ENCODE assay signal across 2 cellular contexts in the genomic region with DNA sequence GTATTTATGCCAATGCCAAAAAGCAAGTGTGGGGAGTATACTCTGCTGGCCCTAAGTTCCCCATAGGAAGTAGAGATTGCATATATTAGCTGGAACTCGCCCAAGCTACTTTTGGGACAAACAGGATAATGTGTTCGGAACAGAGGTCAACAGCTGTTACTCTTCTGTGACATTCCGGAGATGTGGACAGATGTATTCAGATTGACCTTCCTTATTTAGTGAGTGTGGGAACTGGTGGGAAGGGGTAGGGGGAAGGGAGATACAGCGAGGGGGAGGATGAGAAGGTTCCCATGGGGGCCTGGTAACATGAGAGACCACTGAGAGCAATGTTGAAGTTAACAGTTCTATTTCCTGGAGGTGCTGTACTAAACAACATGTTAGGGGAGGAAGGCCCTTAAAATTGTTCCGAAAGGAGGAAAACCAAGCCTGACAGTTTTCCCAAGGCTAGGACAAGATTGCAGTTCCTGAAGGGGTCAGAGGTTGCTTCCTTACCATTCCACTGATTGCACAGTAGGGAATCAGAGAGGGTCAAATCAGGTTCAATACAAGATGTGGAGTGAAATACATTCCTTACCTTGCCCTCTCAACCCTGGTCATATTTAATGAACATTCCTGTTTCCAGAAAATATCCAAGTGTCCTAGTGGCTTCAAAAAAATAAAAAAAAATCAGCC.
TF ChIP-seq lines count a peak whose summit lies in the region.

No MANE protein-coding gene starts in this region.

TF ChIP-seq in HepG2, 621 proteins besides CTCF, POLR2A, EP300 and RAD21 (continues in another document):
- TF ChIP-seq, protein P1, sequence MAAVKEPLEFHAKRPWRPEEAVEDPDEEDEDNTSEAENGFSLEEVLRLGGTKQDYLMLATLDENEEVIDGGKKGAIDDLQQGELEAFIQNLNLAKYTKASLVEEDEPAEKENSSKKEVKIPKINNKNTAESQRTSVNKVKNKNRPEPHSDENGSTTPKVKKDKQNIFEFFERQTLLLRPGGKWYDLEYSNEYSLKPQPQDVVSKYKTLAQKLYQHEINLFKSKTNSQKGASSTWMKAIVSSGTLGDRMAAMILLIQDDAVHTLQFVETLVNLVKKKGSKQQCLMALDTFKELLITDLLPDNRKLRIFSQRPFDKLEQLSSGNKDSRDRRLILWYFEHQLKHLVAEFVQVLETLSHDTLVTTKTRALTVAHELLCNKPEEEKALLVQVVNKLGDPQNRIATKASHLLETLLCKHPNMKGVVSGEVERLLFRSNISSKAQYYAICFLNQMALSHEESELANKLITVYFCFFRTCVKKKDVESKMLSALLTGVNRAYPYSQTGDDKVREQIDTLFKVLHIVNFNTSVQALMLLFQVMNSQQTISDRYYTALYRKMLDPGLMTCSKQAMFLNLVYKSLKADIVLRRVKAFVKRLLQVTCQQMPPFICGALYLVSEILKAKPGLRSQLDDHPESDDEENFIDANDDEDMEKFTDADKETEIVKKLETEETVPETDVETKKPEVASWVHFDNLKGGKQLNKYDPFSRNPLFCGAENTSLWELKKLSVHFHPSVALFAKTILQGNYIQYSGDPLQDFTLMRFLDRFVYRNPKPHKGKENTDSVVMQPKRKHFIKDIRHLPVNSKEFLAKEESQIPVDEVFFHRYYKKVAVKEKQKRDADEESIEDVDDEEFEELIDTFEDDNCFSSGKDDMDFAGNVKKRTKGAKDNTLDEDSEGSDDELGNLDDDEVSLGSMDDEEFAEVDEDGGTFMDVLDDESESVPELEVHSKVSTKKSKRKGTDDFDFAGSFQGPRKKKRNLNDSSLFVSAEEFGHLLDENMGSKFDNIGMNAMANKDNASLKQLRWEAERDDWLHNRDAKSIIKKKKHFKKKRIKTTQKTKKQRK (IDR thresholded peaks at IDR 0.05; ENCODE audit: low read length), result no peak
- TF ChIP-seq RARA (CRISPR knock-in tag; IDR thresholded peaks at IDR 0.05), result 0 out of 2 replicates have a peak, but pooled peaks have one; percentile 37
- no peak for TF ChIP-seq POLR2AphosphoS2 (IDR thresholded peaks at IDR 0.05; ENCODE audit: low read depth, low read length)
- no peak for TF ChIP-seq ZSCAN25 (CRISPR knock-in tag; IDR thresholded peaks at IDR 0.05)
- TF ChIP-seq ETV6 (CRISPR knock-in tag; conservative IDR thresholded peaks at IDR 0.05), result no peak
- TF ChIP-seq ZNF891 (CRISPR knock-in tag; IDR thresholded peaks at IDR 0.05), result no peak
- no peak for TF ChIP-seq CHD4 (IDR thresholded peaks at IDR 0.05; ENCODE audit: borderline replicate concordance, low read length)
- no peak for TF ChIP-seq PHF8 (CRISPR knock-in tag; IDR thresholded peaks at IDR 0.05)
- TF ChIP-seq IRF2 (CRISPR knock-in tag; IDR thresholded peaks at IDR 0.05), result no peak
- TF ChIP-seq, protein P2, sequence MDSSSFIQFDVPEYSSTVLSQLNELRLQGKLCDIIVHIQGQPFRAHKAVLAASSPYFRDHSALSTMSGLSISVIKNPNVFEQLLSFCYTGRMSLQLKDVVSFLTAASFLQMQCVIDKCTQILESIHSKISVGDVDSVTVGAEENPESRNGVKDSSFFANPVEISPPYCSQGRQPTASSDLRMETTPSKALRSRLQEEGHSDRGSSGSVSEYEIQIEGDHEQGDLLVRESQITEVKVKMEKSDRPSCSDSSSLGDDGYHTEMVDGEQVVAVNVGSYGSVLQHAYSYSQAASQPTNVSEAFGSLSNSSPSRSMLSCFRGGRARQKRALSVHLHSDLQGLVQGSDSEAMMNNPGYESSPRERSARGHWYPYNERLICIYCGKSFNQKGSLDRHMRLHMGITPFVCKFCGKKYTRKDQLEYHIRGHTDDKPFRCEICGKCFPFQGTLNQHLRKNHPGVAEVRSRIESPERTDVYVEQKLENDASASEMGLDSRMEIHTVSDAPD (CRISPR knock-in tag; IDR thresholded peaks at IDR 0.05), result no peak
- TF ChIP-seq, protein P3, sequence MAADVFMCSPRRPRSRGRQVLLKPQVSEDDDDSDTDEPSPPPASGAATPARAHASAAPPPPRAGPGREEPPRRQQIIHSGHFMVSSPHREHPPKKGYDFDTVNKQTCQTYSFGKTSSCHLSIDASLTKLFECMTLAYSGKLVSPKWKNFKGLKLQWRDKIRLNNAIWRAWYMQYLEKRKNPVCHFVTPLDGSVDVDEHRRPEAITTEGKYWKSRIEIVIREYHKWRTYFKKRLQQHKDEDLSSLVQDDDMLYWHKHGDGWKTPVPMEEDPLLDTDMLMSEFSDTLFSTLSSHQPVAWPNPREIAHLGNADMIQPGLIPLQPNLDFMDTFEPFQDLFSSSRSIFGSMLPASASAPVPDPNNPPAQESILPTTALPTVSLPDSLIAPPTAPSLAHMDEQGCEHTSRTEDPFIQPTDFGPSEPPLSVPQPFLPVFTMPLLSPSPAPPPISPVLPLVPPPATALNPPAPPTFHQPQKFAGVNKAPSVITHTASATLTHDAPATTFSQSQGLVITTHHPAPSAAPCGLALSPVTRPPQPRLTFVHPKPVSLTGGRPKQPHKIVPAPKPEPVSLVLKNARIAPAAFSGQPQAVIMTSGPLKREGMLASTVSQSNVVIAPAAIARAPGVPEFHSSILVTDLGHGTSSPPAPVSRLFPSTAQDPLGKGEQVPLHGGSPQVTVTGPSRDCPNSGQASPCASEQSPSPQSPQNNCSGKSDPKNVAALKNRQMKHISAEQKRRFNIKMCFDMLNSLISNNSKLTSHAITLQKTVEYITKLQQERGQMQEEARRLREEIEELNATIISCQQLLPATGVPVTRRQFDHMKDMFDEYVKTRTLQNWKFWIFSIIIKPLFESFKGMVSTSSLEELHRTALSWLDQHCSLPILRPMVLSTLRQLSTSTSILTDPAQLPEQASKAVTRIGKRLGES (CRISPR knock-in tag; IDR thresholded peaks at IDR 0.05; ENCODE audit: borderline replicate concordance), result no peak
- TF ChIP-seq ZNF7 (CRISPR knock-in tag; IDR thresholded peaks at IDR 0.05), result no peak
- TF ChIP-seq SOX5 (CRISPR knock-in tag; IDR thresholded peaks at IDR 0.05; ENCODE audit: borderline replicate concordance), result peak; percentile 22; the same call in 1 of the 2 replicates
- TF ChIP-seq ZBTB20 (CRISPR knock-in tag; IDR thresholded peaks at IDR 0.05; ENCODE audit: borderline replicate concordance, low read depth), result no peak
- TF ChIP-seq CBX1 (IDR thresholded peaks at IDR 0.05; ENCODE audit: low read depth), result no peak
- TF ChIP-seq, protein P4, sequence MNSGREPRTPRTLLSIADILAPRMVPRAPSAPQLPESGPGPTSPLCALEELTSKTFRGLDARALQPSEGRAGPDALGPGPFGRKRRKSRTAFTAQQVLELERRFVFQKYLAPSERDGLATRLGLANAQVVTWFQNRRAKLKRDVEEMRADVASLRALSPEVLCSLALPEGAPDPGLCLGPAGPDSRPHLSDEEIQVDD (CRISPR knock-in tag; IDR thresholded peaks at IDR 0.05; ENCODE audit: borderline replicate concordance), result no peak
- TF ChIP-seq NFE2L2 (IDR thresholded peaks at IDR 0.05; ENCODE audit: low read length), result no peak
- TF ChIP-seq ZNF430 (CRISPR knock-in tag; IDR thresholded peaks at IDR 0.05), result no peak
- TF ChIP-seq KLF15 (CRISPR knock-in tag; IDR thresholded peaks at IDR 0.05; ENCODE audit: borderline replicate concordance), result no peak
- TF ChIP-seq NRL (CRISPR knock-in tag; IDR thresholded peaks at IDR 0.05; ENCODE audit: borderline replicate concordance), result no peak
- TF ChIP-seq ZNF572 (CRISPR knock-in tag; IDR thresholded peaks at IDR 0.05), result no peak
- TF ChIP-seq, protein P5, sequence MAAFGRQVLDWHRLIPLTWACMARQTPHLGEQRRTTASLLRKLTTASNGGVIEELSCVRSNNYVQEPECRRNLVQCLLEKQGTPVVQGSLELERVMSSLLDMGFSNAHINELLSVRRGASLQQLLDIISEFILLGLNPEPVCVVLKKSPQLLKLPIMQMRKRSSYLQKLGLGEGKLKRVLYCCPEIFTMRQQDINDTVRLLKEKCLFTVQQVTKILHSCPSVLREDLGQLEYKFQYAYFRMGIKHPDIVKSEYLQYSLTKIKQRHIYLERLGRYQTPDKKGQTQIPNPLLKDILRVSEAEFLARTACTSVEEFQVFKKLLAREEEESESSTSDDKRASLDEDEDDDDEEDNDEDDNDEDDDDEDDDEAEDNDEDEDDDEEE (CRISPR knock-in tag; IDR thresholded peaks at IDR 0.05), result no peak

TF ChIP-seq in SK-N-SH, 30 proteins besides CTCF, POLR2A, EP300 and RAD21:
- TF ChIP-seq NRF1 (IDR thresholded peaks at IDR 0.05; ENCODE audit: low read depth, low read length) (no peak), GATA2 (CRISPR knock-in tag; IDR thresholded peaks at IDR 0.05) (no peak), RXRA (IDR thresholded peaks at IDR 0.05; ENCODE audit: borderline replicate concordance, low read depth) (no peak), CHD2 (IDR thresholded peaks at IDR 0.05; ENCODE audit: low read length, partially characterized antibody) (no peak), FOSL2 (IDR thresholded peaks at IDR 0.05; ENCODE audit: borderline replicate concordance, low read depth) (no peak), TCF12 (IDR thresholded peaks at IDR 0.05) (no peak), TEAD4 (IDR thresholded peaks at IDR 0.05; ENCODE audit: borderline replicate concordance, insufficient read depth) (no peak), EZH2phosphoT487 (IDR thresholded peaks at IDR 0.05; ENCODE audit: borderline replicate concordance, low read depth) (no peak), GABPA (IDR thresholded peaks at IDR 0.05; ENCODE audit: low read depth) (no peak), NFIC (IDR thresholded peaks at IDR 0.05; ENCODE audit: borderline replicate concordance) (no peak), FOXJ3 (CRISPR knock-in tag; IDR thresholded peaks at IDR 0.05) (no peak), MXI1 (IDR thresholded peaks at IDR 0.05; ENCODE audit: low read depth, low read length) (no peak), SIN3A (IDR thresholded peaks at IDR 0.05; ENCODE audit: borderline replicate concordance, low read depth, low read length) (no peak), YY1 (IDR thresholded peaks at IDR 0.05; ENCODE audit: low read depth) (no peak), JUND (IDR thresholded peaks at IDR 0.05) (no peak)
- TF ChIP-seq, protein P6, sequence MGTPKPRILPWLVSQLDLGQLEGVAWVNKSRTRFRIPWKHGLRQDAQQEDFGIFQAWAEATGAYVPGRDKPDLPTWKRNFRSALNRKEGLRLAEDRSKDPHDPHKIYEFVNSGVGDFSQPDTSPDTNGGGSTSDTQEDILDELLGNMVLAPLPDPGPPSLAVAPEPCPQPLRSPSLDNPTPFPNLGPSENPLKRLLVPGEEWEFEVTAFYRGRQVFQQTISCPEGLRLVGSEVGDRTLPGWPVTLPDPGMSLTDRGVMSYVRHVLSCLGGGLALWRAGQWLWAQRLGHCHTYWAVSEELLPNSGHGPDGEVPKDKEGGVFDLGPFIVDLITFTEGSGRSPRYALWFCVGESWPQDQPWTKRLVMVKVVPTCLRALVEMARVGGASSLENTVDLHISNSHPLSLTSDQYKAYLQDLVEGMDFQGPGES (IDR thresholded peaks at IDR 0.05; ENCODE audit: low read depth, low read length), result no peak
- TF ChIP-seq, protein P7, sequence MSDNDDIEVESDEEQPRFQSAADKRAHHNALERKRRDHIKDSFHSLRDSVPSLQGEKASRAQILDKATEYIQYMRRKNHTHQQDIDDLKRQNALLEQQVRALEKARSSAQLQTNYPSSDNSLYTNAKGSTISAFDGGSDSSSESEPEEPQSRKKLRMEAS (IDR thresholded peaks at IDR 0.05; ENCODE audit: low read depth), result no peak
- TF ChIP-seq, protein P8, sequence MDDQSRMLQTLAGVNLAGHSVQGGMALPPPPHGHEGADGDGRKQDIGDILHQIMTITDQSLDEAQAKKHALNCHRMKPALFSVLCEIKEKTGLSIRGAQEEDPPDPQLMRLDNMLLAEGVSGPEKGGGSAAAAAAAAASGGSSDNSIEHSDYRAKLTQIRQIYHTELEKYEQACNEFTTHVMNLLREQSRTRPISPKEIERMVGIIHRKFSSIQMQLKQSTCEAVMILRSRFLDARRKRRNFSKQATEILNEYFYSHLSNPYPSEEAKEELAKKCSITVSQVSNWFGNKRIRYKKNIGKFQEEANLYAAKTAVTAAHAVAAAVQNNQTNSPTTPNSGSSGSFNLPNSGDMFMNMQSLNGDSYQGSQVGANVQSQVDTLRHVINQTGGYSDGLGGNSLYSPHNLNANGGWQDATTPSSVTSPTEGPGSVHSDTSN (IDR thresholded peaks at IDR 0.05), result no peak
- TF ChIP-seq, protein P9, sequence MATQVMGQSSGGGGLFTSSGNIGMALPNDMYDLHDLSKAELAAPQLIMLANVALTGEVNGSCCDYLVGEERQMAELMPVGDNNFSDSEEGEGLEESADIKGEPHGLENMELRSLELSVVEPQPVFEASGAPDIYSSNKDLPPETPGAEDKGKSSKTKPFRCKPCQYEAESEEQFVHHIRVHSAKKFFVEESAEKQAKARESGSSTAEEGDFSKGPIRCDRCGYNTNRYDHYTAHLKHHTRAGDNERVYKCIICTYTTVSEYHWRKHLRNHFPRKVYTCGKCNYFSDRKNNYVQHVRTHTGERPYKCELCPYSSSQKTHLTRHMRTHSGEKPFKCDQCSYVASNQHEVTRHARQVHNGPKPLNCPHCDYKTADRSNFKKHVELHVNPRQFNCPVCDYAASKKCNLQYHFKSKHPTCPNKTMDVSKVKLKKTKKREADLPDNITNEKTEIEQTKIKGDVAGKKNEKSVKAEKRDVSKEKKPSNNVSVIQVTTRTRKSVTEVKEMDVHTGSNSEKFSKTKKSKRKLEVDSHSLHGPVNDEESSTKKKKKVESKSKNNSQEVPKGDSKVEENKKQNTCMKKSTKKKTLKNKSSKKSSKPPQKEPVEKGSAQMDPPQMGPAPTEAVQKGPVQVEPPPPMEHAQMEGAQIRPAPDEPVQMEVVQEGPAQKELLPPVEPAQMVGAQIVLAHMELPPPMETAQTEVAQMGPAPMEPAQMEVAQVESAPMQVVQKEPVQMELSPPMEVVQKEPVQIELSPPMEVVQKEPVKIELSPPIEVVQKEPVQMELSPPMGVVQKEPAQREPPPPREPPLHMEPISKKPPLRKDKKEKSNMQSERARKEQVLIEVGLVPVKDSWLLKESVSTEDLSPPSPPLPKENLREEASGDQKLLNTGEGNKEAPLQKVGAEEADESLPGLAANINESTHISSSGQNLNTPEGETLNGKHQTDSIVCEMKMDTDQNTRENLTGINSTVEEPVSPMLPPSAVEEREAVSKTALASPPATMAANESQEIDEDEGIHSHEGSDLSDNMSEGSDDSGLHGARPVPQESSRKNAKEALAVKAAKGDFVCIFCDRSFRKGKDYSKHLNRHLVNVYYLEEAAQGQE (IDR thresholded peaks at IDR 0.05; ENCODE audit: low read depth, low read length), result no peak
